Comparison of ENCODE assay signal across 15 cellular contexts in genomic region chr6:152423216-152424103, GRCh38.
DNase-seq lines count a peak whose midpoint lies in the region; ATAC-seq, FAIRE-seq and TF ChIP-seq lines count a peak whose summit lies in the region.
"Had no signal": no experiment of that assay in that cellular context is flagged by ENCODE, and none has a peak within 500 bp of the region (broad histone marks: within the 10 kb centered on the region; RNA-seq: fewer than 3 reads in every experiment).

No MANE protein-coding gene starts in this region.

- no peak overlapping the region for H3K4ac ChIP-seq in trophoblast cell (ENCODE audit: low read depth, low read length)

- no peak for DNase-seq in kidney
- no peak for DNase-seq in ovary
- DNase-seq in right cardiac atrium, result no peak
- DNase-seq in trophoblast cell, result no peak
- DNase-seq: activated CD8-positive, alpha-beta memory T cell treated with anti-CD3 and anti-CD28 coated beads, Interleukin-2, amount 10 ng/mL, durations not matched to agents 7 days and 5 days; head of caudate nucleus; NCI-H187; Peyer's patch; stimulated activated naive CD8-positive, alpha-beta T cell treated with anti-CD3 and anti-CD28 coated beads, Interleukin-15, amount 100 ng/mL, for 72 hours; T-helper 9 cell had no signal

- peaks cover 0 to 15% (median 12%) of the 10 kb centered on the region in 10 experiments; a peak in 15 of 20 replicates for H3K4me1 ChIP-seq in BLaER1 treated with 17β-estradiol and CSF1 and Interleukin-3, amounts not matched to agents 10 nM and 100 nM
- H3K4me1 ChIP-seq in kidney (ENCODE audit: control insufficient read depth in 1 of 2, insufficient read depth in 1 of 2, low read depth in 1 of 2, low read length in 2 of 2), result no peaks in the 10 kb centered on the region
- H3K4me1 ChIP-seq in ovary (ENCODE audit: insufficient read depth), result no peaks in the 10 kb centered on the region
- no peaks in the 10 kb centered on the region for H3K4me1 ChIP-seq in right cardiac atrium (ENCODE audit: control insufficient read depth, insufficient read depth, low read length)
- H3K4me1 ChIP-seq in trophoblast cell (ENCODE audit: control insufficient read depth in 1 of 2, insufficient read depth in 2 of 2, low read length in 2 of 2), result no peaks in the 10 kb centered on the region
- H3K4me1 ChIP-seq: parathyroid adenoma, Peyer's patch had no signal

- no peak overlapping the region for H3K23ac ChIP-seq in trophoblast cell (ENCODE audit: low read length)

- no peak overlapping the region for H2AK5ac ChIP-seq in trophoblast cell (ENCODE audit: low read length)

- H3K27me3 ChIP-seq in BLaER1 treated with 17β-estradiol and CSF1 and Interleukin-3, amounts not matched to agents 10 nM and 100 nM, result no peaks in the 10 kb centered on the region
- H3K27me3 ChIP-seq in ovary, result no peaks in the 10 kb centered on the region
- no peaks in the 10 kb centered on the region for H3K27me3 ChIP-seq in right cardiac atrium (ENCODE audit: control insufficient read depth, insufficient read depth)
- no peaks in the 10 kb centered on the region for H3K27me3 ChIP-seq in trophoblast cell (ENCODE audit: insufficient read depth, low read length)
- H3K27me3 ChIP-seq: Peyer's patch had no signal

- no peak overlapping the region for H2BK5ac ChIP-seq in trophoblast cell (ENCODE audit: low read depth, low read length, poor library complexity)

- no peak overlapping the region for H2AFZ ChIP-seq in trophoblast cell (ENCODE audit: insufficient read depth, low read length, poor library complexity)
- H2AFZ ChIP-seq: parathyroid adenoma had no signal

- TF ChIP-seq EP300 in ovary (IDR thresholded peaks at IDR 0.05), result no peak

- no peak overlapping the region for H2BK120ac ChIP-seq in trophoblast cell (ENCODE audit: insufficient read depth, low read length, poor library complexity)

- no peak overlapping the region for H3K9ac ChIP-seq in BLaER1 treated with 17β-estradiol and CSF1 and Interleukin-3, amounts not matched to agents 10 nM and 100 nM
- no peak overlapping the region for H3K9ac ChIP-seq in kidney (ENCODE audit: low read length in 2 of 2)
- no peak overlapping the region for H3K9ac ChIP-seq in trophoblast cell (ENCODE audit: low read length)
- H3K9ac ChIP-seq: parathyroid adenoma had no signal

- no peaks in the 10 kb centered on the region for H3K36me3 ChIP-seq in BLaER1 treated with 17β-estradiol and CSF1 and Interleukin-3, amounts not matched to agents 10 nM and 100 nM
- H3K36me3 ChIP-seq in kidney (ENCODE audit: control insufficient read depth in 1 of 2, insufficient read depth in 2 of 2, low read length in 2 of 2) (no peaks in the 10 kb centered on the region), ovary (no peaks in the 10 kb centered on the region), trophoblast cell (ENCODE audit: control insufficient read depth in 1 of 2, insufficient read depth in 2 of 2, low read length in 2 of 2) (no peaks in the 10 kb centered on the region)
- H3K36me3 ChIP-seq: Peyer's patch had no signal

- TF ChIP-seq CTCF in kidney (IDR thresholded peaks at IDR 0.05; ENCODE audit: borderline replicate concordance, extremely low read depth, insufficient read depth) (no peak), ovary (IDR thresholded peaks at IDR 0.05) (no peak)

- H4K91ac ChIP-seq in trophoblast cell (ENCODE audit: low read depth, low read length), result no peak overlapping the region

- peak overlapping the region in 9 of 11 experiments; percentile 34 to 66 (median 52); a peak in 18 of 22 replicates for H3K4me2 ChIP-seq in BLaER1 treated with 17β-estradiol and CSF1 and Interleukin-3, amounts not matched to agents 10 nM and 100 nM
- H3K4me2 ChIP-seq in trophoblast cell (ENCODE audit: low read length), result no peak overlapping the region

- WGBS in ovary, 3 donors, result 88 to 91% (median 89%) methylated on average over 3 of the region's 3 CpGs
- WGBS in right cardiac atrium, result 88% methylated on average over 3 of the region's 3 CpGs
- no CpG with 5 or more reads among the region's 3 CpGs for WGBS in trophoblast cell (ENCODE audit: extremely low coverage, insufficient coverage, insufficient read length)

- H4K8ac ChIP-seq in trophoblast cell (ENCODE audit: low read depth, low read length), result no peak overlapping the region

- no peak overlapping the region for H3K14ac ChIP-seq in trophoblast cell (ENCODE audit: low read length)

- H3K4me3 ChIP-seq in BLaER1 treated with 17β-estradiol and CSF1 and Interleukin-3, amounts not matched to agents 10 nM and 100 nM, result no peak overlapping the region
- H3K4me3 ChIP-seq in kidney (ENCODE audit: low read length in 2 of 2), result no peak overlapping the region
- H3K4me3 ChIP-seq in ovary, result no peak overlapping the region
- H3K4me3 ChIP-seq in right cardiac atrium (ENCODE audit: low read length), result no peak overlapping the region
- no peak overlapping the region for H3K4me3 ChIP-seq in trophoblast cell (ENCODE audit: low read depth, low read length)
- H3K4me3 ChIP-seq: Peyer's patch had no signal

- no peaks in the 10 kb centered on the region for H3K79me1 ChIP-seq in trophoblast cell (ENCODE audit: low read length)

- no peak overlapping the region for H3K18ac ChIP-seq in trophoblast cell (ENCODE audit: low read length)

- no peak overlapping the region for H4K12ac ChIP-seq in trophoblast cell (ENCODE audit: low read depth, low read length)

- H3K9me3 ChIP-seq in BLaER1 treated with 17β-estradiol and CSF1 and Interleukin-3, amounts not matched to agents 10 nM and 100 nM (replicated peaks in 1 of 11), result peaks cover 10 to 23% (median 18%) of the 10 kb centered on the region in 11 experiments; a peak in 19 of 22 replicates
- no peaks in the 10 kb centered on the region for H3K9me3 ChIP-seq in kidney (ENCODE audit: control insufficient read depth in 1 of 2, low read length in 2 of 2)
- no peaks in the 10 kb centered on the region for H3K9me3 ChIP-seq in ovary
- H3K9me3 ChIP-seq in right cardiac atrium (ENCODE audit: control insufficient read depth, low read length), result no peaks in the 10 kb centered on the region
- H3K9me3 ChIP-seq in trophoblast cell (ENCODE audit: insufficient read depth, low read depth, low read length), result no peaks in the 10 kb centered on the region
- H3K9me3 ChIP-seq: Peyer's patch had no signal

- no peak overlapping the region for H3K27ac ChIP-seq in BLaER1 treated with 17β-estradiol and CSF1 and Interleukin-3, amounts not matched to agents 10 nM and 100 nM
- H3K27ac ChIP-seq in kidney (ENCODE audit: low read depth in 2 of 2, low read length in 2 of 2) (no peak overlapping the region), ovary (no peak overlapping the region), right cardiac atrium (ENCODE audit: low read length) (no peak overlapping the region), trophoblast cell (ENCODE audit: low read depth, low read length) (no peak overlapping the region)
- H3K27ac ChIP-seq: parathyroid adenoma, Peyer's patch had no signal

- H2BK12ac ChIP-seq in trophoblast cell (ENCODE audit: low read length), result no peak overlapping the region

- no peaks in the 10 kb centered on the region for H3K79me2 ChIP-seq in trophoblast cell (ENCODE audit: control insufficient read depth, insufficient read depth, low read length, poor library complexity)
- H3K79me2 ChIP-seq: parathyroid adenoma had no signal

- H4K20me1 ChIP-seq in BLaER1 treated with 17β-estradiol and CSF1 and Interleukin-3, amounts not matched to agents 10 nM and 100 nM, result no peaks in the 10 kb centered on the region

- ATAC-seq in GM19351 (IDR thresholded peaks at IDR 0.05; ENCODE audit: unreplicated experiment) (peak; percentile 59), HG02763 (IDR thresholded peaks at IDR 0.05; ENCODE audit: unreplicated experiment) (peak; percentile 73), HG03565 (IDR thresholded peaks at IDR 0.05; ENCODE audit: unreplicated experiment) (peak; percentile 42), right cardiac atrium (no peak)
- ATAC-seq: activated CD8-positive, alpha-beta memory T cell treated with anti-CD3 and anti-CD28 coated beads, Interleukin-2, amount 10 ng/mL, durations not matched to agents 7 days and 5 days; stimulated activated naive CD8-positive, alpha-beta T cell treated with anti-CD3 and anti-CD28 coated beads, Interleukin-15, amount 100 ng/mL, for 72 hours had no signal

- FAIRE-seq in kidney (lab: Jason Lieb, UNC), result no peak

- TF ChIP-seq POLR2A in ovary (IDR thresholded peaks at IDR 0.05), result no peak

- intact Hi-C loops in kidney (cut with DNase I) (no loop called here), ovary (cut with DNase I) (no loop called here), right cardiac atrium (cut with DNase I) (no loop called here)

Comparison
In these comparisons a context has a peak if more than half of its experiments do, and no peak if none do; other contexts are left out.
1. ATAC-seq: peak in GM19351 (single experiment), HG02763 (single experiment) and HG03565 (single experiment); none in right cardiac atrium (0 of 2).